In genomic region chr9:104896131-104896530, GRCh38 we compare ENCODE assay signal across 19 cellular contexts.
"Had no signal": no experiment of that assay in that cellular context is flagged by ENCODE, and none has a peak within 500 bp of the region (broad histone marks: within the 10 kb centered on the region; RNA-seq: fewer than 3 reads in every experiment).

No MANE protein-coding gene starts in this region.

- H3K4me3 ChIP-seq: hepatocyte, pancreas, psoas muscle, right atrium auricular region, upper lobe of left lung had no signal

- H3K36me3 ChIP-seq: pancreas had no signal

- H3K27me3 ChIP-seq: hepatocyte, neutrophil, pancreas, right atrium auricular region, upper lobe of left lung had no signal

- H3K4me2 ChIP-seq: hepatocyte had no signal

- DNase-seq: activated CD8-positive, alpha-beta memory T cell treated with anti-CD3 and anti-CD28 coated beads, Interleukin-2, amount 50 U/mL, for 4 hours; activated naive CD8-positive, alpha-beta T cell treated with anti-CD3 and anti-CD28 coated beads for 36 hours; activated T-cell treated with anti-CD3 and anti-CD28 coated beads, Interleukin-2, amount 50 U/mL, for 24 hours; cerebellar nuclear complex; cortex of kidney; glutamatergic neuron; immature natural killer cell; left ventricle myocardium superior; pancreas; psoas muscle; stimulated activated CD4-positive, alpha-beta T cell treated with anti-CD3 and anti-CD28 coated beads, Interleukin-4, amount 100 ng/mL, for 24 hours; stimulated activated naive CD4-positive, alpha-beta T cell treated with Interleukin-2 at 50 U/mL for 16 hours; T1000; upper lobe of left lung had no signal

- H3K27ac ChIP-seq: hepatocyte, neutrophil, pancreas, psoas muscle, right atrium auricular region, upper lobe of left lung had no signal

- H3K4me1 ChIP-seq: pancreas had no signal

- H3K9me3 ChIP-seq: neutrophil, pancreas, psoas muscle, right atrium auricular region, upper lobe of left lung had no signal

- ATAC-seq: activated T-helper 17 cell treated with anti-CD3 and anti-CD28 coated beads, Interleukin-2, amount 50 U/mL, for 72 hours; WTC11 had no signal

- H2AFZ ChIP-seq: hepatocyte had no signal
